ENCODE assay signal across 8 cellular contexts in genomic region chr17:74775409-74776043, GRCh38. TPM values are rescaled to one million over a fixed set of nuclear protein-coding genes. Genes with fewer than 3 reads are reported as not detected.
A peak's percentile ranks its signal among the peaks of the same experiment; 100 is the strongest.
DNase-seq lines count a peak whose midpoint lies in the region; ATAC-seq and TF ChIP-seq lines count a peak whose summit lies in the region.

No MANE protein-coding gene starts in this region.

- H3K36me3 Mint-ChIP-seq in effector memory CD8-positive, alpha-beta T cell (ENCODE audit: insufficient read depth), result peaks cover 37% of the 10 kb centered on the region
- peaks cover 10% of the 10 kb centered on the region for H3K36me3 Mint-ChIP-seq in neural crest cell (ENCODE audit: low read depth)

- no peaks in the 10 kb centered on the region for H3K9me3 ChIP-seq in MM.1S (replicated peaks; ENCODE audit: insufficient read depth, low read length)

- H3K9ac ChIP-seq in MM.1S (ENCODE audit: low read length), result peak overlapping the region; percentile 76

- H3K27ac Mint-ChIP-seq in effector memory CD8-positive, alpha-beta T cell, result peak overlapping the region; percentile 94 to 97
- H3K27ac Mint-ChIP-seq in neural crest cell (ENCODE audit: unreplicated experiment), result peak overlapping the region; percentile 94

- H3K27me3 Mint-ChIP-seq in effector memory CD8-positive, alpha-beta T cell, result no peaks in the 10 kb centered on the region
- H3K27me3 Mint-ChIP-seq in neural crest cell (ENCODE audit: low read depth), result no peaks in the 10 kb centered on the region

- peaks cover 83% of the 10 kb centered on the region for H3K79me2 ChIP-seq in MM.1S (ENCODE audit: low read length)

- TF ChIP-seq CTCF in MM.1S (IDR thresholded peaks at IDR 0.05; ENCODE audit: low read length) (no peak), neural crest cell (conservative IDR thresholded peaks at IDR 0.05) (no peak), omental fat pad (IDR thresholded peaks at IDR 0.05) (no peak)

- peaks cover 51 to 54% of the 10 kb centered on the region in 2 donors for H3K4me1 Mint-ChIP-seq in effector memory CD8-positive, alpha-beta T cell (ENCODE audit: low read depth in 2 of 2)
- peaks cover 45% of the 10 kb centered on the region for H3K4me1 Mint-ChIP-seq in neural crest cell

- H4K20me1 ChIP-seq in MM.1S (ENCODE audit: insufficient read depth, low read length), result no peaks in the 10 kb centered on the region

- peak overlapping the region; percentile 89 for H3K4me2 ChIP-seq in MM.1S (ENCODE audit: low read depth, low read length)

- ATAC-seq in effector memory CD8-positive, alpha-beta T cell (replicated peaks), result no peak
- ATAC-seq in omental fat pad (ENCODE audit: low FRiP score), result no peak
- ATAC-seq in GM18870 (IDR thresholded peaks at IDR 0.05; ENCODE audit: unreplicated experiment), result no peak

- no peaks in the 10 kb centered on the region for H3K27me3 ChIP-seq in MM.1S (replicated peaks; ENCODE audit: insufficient read depth, low read length)

- peak; percentile 26 for DNase-seq in CD1c-positive myeloid dendritic cell (ENCODE audit: extremely low spot score)
- DNase-seq in MM.1S, result no peak
- DNase-seq in effector memory CD8-positive, alpha-beta T cell, result no peak
- DNase-seq in neural crest cell (ENCODE audit: low read depth, low spot score), result no peak
- no peak for DNase-seq in DMS114 treated with DMSO at 0.1 percent for 48 hours (lab: John Stamatoyannopoulos, UW; ENCODE audit: unreplicated experiment)
- no peak for DNase-seq in omental fat pad (ENCODE audit: low spot score)
- no peak for DNase-seq in hepatic stellate cell (ENCODE audit: low spot score)

- H2AFZ ChIP-seq in MM.1S (ENCODE audit: low read length), result peak overlapping the region; percentile 67

- H3K4me3 ChIP-seq in MM.1S (ENCODE audit: low read length), result peak overlapping the region; percentile 94

- peak overlapping the region; percentile 96 to 100 for H3K4me3 Mint-ChIP-seq in effector memory CD8-positive, alpha-beta T cell
- H3K4me3 Mint-ChIP-seq in neural crest cell, result peak overlapping the region; percentile 97

- no peaks in the 10 kb centered on the region for H3K9me2 ChIP-seq in MM.1S (replicated peaks; ENCODE audit: insufficient read depth, low read length)

- peaks cover 5% of the 10 kb centered on the region for H3K4me1 ChIP-seq in MM.1S (ENCODE audit: low read length)

- H3K36me3 ChIP-seq in MM.1S (replicated peaks; ENCODE audit: insufficient read depth, low read length), result no peaks in the 10 kb centered on the region

- H3F3A ChIP-seq in MM.1S (ENCODE audit: insufficient read depth, low read length), result peaks cover 28% of the 10 kb centered on the region; the same call in 1 of the 2 replicates

- H3K9me3 Mint-ChIP-seq in effector memory CD8-positive, alpha-beta T cell, result no peaks in the 10 kb centered on the region
- no peaks in the 10 kb centered on the region for H3K9me3 Mint-ChIP-seq in neural crest cell

- no peak overlapping the region for H3K27ac ChIP-seq in MM.1S (ENCODE audit: low read length)

RNA-seq across cellular contexts. Expression of gene NAT9, which starts 0.6 kb away (rescaled TPM):
- total RNA-seq in neural crest cell, result 66.9 and 67.7 TPM in 2 replicates
- 10 to 100 TPM; 15.1 to 35.9 (median 24.2) TPM for total RNA-seq in omental fat pad

RNA-seq across cellular contexts. Expression of gene NHERF1, which starts 27.1 kb away (rescaled TPM):
- total RNA-seq in neural crest cell (51.7 and 52.2 TPM in 2 replicates), omental fat pad (10 to 100 TPM; 18.0 to 51.7 (median 21.8) TPM)

RNA-seq across cellular contexts. Expression of gene RAB37, which starts 38.5 kb away (rescaled TPM):
- total RNA-seq in neural crest cell, result not detected in 2 replicates
- 1 to 10 TPM in 2 of 4 donors, under 1 TPM in 2; 0.48 to 3.0 (median 1.4) TPM for total RNA-seq in omental fat pad
